In genomic region chr3:125742846-125743245, GRCh38 we compare ENCODE assay signal across 8 cellular contexts.
DNase-seq lines count a peak whose midpoint lies in the region; ATAC-seq, FAIRE-seq and TF ChIP-seq lines count a peak whose summit lies in the region.
"Not testable (repeated sequence)": the region's sequence is repeated elsewhere in the genome, so short reads cannot be mapped to it uniquely, and the experiment has no call there.

No MANE protein-coding gene starts in this region.

- not testable (repeated sequence) for H3K9ac ChIP-seq in OCI-LY3 (ENCODE audit: low read length); K562 (ENCODE audit: insufficient read depth in 1 of 2, low read depth in 2 of 2, low read length in 2 of 2)

- H3K9me2 ChIP-seq in hepatocyte (replicated peaks; ENCODE audit: insufficient read depth) = not testable (repeated sequence)

- DNase-seq in A172 (ENCODE audit: low spot score) = peak; percentile 85
- peak; percentile 5 for DNase-seq in GM04504 (ENCODE audit: low read depth)
- peak; percentile 65 for DNase-seq in HT1080 (ENCODE audit: low read depth)
- peak; percentile 9 to 11 for DNase-seq in activated CD4-positive, alpha-beta T cell treated with anti-CD3 and anti-CD28 coated beads, Interleukin-2, amount 50 U/mL, for 4 hours
- DNase-seq in K562 (ENCODE audit: extremely low read depth in 1 of 4, low spot score in 3 of 4) = peak in 1 of 4 experiments; percentile 7
- peak; percentile 56 for DNase-seq in hepatocyte (ENCODE audit: low spot score)
- peak; percentile 11 for DNase-seq in stimulated activated CD4-positive, alpha-beta T cell treated with anti-CD3 and anti-CD28 coated beads, Interleukin-12 subunit alpha, Interleukin-12 subunit beta, amount 100 ng/mL, for 4 hours

- H3K27me3 ChIP-seq in OCI-LY3 (ENCODE audit: low read depth, low read length); hepatocyte: not testable (repeated sequence)
- peaks cover 0 to 21% of the 10 kb centered on the region in 2 experiments; a peak in 2 of 5 replicates for H3K27me3 ChIP-seq in K562 (ENCODE audit: control insufficient read depth in 2 of 2, insufficient read depth in 2 of 2, low read length in 2 of 2)

- TF ChIP-seq EP300 in K562 (IDR thresholded peaks at IDR 0.05; ENCODE audit: low read length) = not testable (repeated sequence)

- H3K27ac ChIP-seq in OCI-LY3 (ENCODE audit: low read length) = 0 out of 2 replicates have a peak overlapping the region, but pooled peaks have one; percentile 13
- not testable (repeated sequence) for H3K27ac ChIP-seq in K562 (ENCODE audit: extremely low read depth, low read depth, low read length)
- H3K27ac ChIP-seq in hepatocyte = peak overlapping the region; percentile 99

- H3K4me1 ChIP-seq in OCI-LY3 (ENCODE audit: low read length); K562 (replicated peaks in 1 of 2; ENCODE audit: control insufficient read depth in 2 of 2, insufficient read depth in 2 of 2, low read length in 2 of 2); hepatocyte (ENCODE audit: insufficient read depth): not testable (repeated sequence)

- not testable (repeated sequence) for H4K20me1 ChIP-seq in OCI-LY3 (ENCODE audit: insufficient read depth, low read length); K562 (replicated peaks; ENCODE audit: control insufficient read depth, insufficient read depth, low read length); hepatocyte (ENCODE audit: insufficient read depth, poor library complexity, severe bottlenecking)

- not testable (repeated sequence) for TF ChIP-seq RAD21 in K562 (CRISPR knock-in tag; conservative IDR thresholded peaks at IDR 0.05 in 1 of 2, IDR thresholded peaks at IDR 0.05 in 1 of 2)

- FAIRE-seq in K562 (lab: Jason Lieb, UNC) = not testable (repeated sequence)

- H3K9me1 ChIP-seq in K562 (ENCODE audit: control insufficient read depth, insufficient read depth, low read length) = not testable (repeated sequence)

- ATAC-seq in K562 = not testable (repeated sequence)

- in situ Hi-C loops in K562 (cut with MboI) = not testable (repeated sequence)

- not testable (repeated sequence) for H3K79me2 ChIP-seq in OCI-LY3 (ENCODE audit: low read length); K562 (ENCODE audit: control insufficient read depth, insufficient read depth, low read length); hepatocyte

- intact Hi-C loops in K562 (cut with micrococcal nuclease) = not testable (repeated sequence)

- H3K36me3 ChIP-seq in OCI-LY3 (replicated peaks; ENCODE audit: low read depth, low read length); K562 (ENCODE audit: control insufficient read depth, insufficient read depth, low read length); hepatocyte (replicated peaks; ENCODE audit: insufficient read depth, low read depth): not testable (repeated sequence)

- H3K4me3 ChIP-seq in OCI-LY3 (ENCODE audit: low read length); K562; hepatocyte: not testable (repeated sequence)

- peak overlapping the region; percentile 91 for H2AFZ ChIP-seq in OCI-LY3 (ENCODE audit: low read depth, low read length)
- H2AFZ ChIP-seq in K562 (ENCODE audit: low read depth, low read length); hepatocyte: not testable (repeated sequence)

- not testable (repeated sequence) for H3K9me3 ChIP-seq in OCI-LY3 (ENCODE audit: insufficient read depth, low read length); K562 (replicated peaks; ENCODE audit: control insufficient read depth, insufficient read depth, low read depth, low read length); hepatocyte (ENCODE audit: low read depth)

- 5% methylated on average over 2 of the region's 3 CpGs for WGBS in K562 (ENCODE audit: insufficient coverage, low coverage, missing lambda C conversion rate)
- 90% methylated on average over 3 of the region's 3 CpGs for WGBS in hepatocyte (ENCODE audit: low lambda C conversion rate, missing lambda C conversion rate)

- CTCF ChIA-PET in K562 (lab: Yijun Ruan, JAX; ENCODE audit: low intra/inter-chr PET ratio) = not testable (repeated sequence)

- H3K4me2 ChIP-seq in OCI-LY3 (ENCODE audit: low read length) = peak overlapping the region; percentile 44; the same call in 1 of the 2 replicates
- not testable (repeated sequence) for H3K4me2 ChIP-seq in K562 (ENCODE audit: insufficient read depth, low read length)
- peak overlapping the region; percentile 52 for H3K4me2 ChIP-seq in hepatocyte

- TF ChIP-seq CTCF in OCI-LY3 (IDR thresholded peaks at IDR 0.05; ENCODE audit: low read depth, low read length) (peak; percentile 58), K562 (IDR thresholded peaks at IDR 0.05 in 2 of 3, conservative IDR thresholded peaks at IDR 0.05 in 1 of 3; ENCODE audit: insufficient read depth in 2 of 3, low read depth in 1 of 3, low read length in 3 of 3) (peak in 2 of 3 experiments; percentile 16 to 25; a peak in 2 of 6 replicates), hepatocyte (IDR thresholded peaks at IDR 0.05; ENCODE audit: poor library complexity) (peak; percentile 20)

- not testable (repeated sequence) for BruUV-seq in K562 (replicated peaks; lab: Mats Ljungman, UMichigan)

- not testable (repeated sequence) for TF ChIP-seq POLR2A in K562 (conservative IDR thresholded peaks at IDR 0.05)

- POLR2A ChIA-PET in K562 (lab: Yijun Ruan, JAX) = not testable (repeated sequence)
